ENCODE assay signal across 14 cellular contexts in genomic region chr15:50712018-50712417, GRCh38.
"Had no signal": no experiment of that assay in that cellular context is flagged by ENCODE, and none has a peak within 500 bp of the region (broad histone marks: within the 10 kb centered on the region; RNA-seq: fewer than 3 reads in every experiment).

No MANE protein-coding gene starts in this region.

- ATAC-seq: naive thymus-derived CD8-positive, alpha-beta T cell; stimulated activated naive CD8-positive, alpha-beta T cell treated with anti-CD3 and anti-CD28 coated beads, Interleukin-15, amount 100 ng/mL, for 72 hours; WTC11 had no signal

- H3K9me3 ChIP-seq: right lobe of liver, testis, upper lobe of left lung had no signal

- H3K27me3 ChIP-seq: right lobe of liver, testis, upper lobe of left lung had no signal

- H3K4me3 ChIP-seq: right lobe of liver, SK-N-MC, testis, upper lobe of left lung had no signal

- DNase-seq: activated CD4-positive, alpha-beta memory T cell treated with anti-CD3 and anti-CD28 coated beads, Interleukin-2, amount 10 ng/mL, durations not matched to agents 7 days and 5 days; activated CD4-positive, alpha-beta T cell treated with anti-CD3 and anti-CD28 coated beads for 4 hours; activated effector memory CD4-positive, alpha-beta T cell treated with Interleukin-2 at 50 U/mL for 16 hours; activated naive CD4-positive, alpha-beta T cell treated with anti-CD3 and anti-CD28 coated beads, Interleukin-2, amount 50 U/mL, for 16 hours; activated T-cell treated with anti-CD3 and anti-CD28 coated beads, Interleukin-2, amount 50 U/mL, for 24 hours; kidney glomerular epithelial cell; naive thymus-derived CD8-positive, alpha-beta T cell; nucleus accumbens; right lobe of liver; stimulated activated naive CD8-positive, alpha-beta T cell treated with anti-CD3 and anti-CD28 coated beads, Interleukin-15, amount 100 ng/mL, for 72 hours; testis; upper lobe of left lung had no signal

- H3K27ac ChIP-seq: right lobe of liver, SK-N-MC, testis, upper lobe of left lung had no signal

- H3K4me1 ChIP-seq: testis had no signal
